5 cellular contexts compared by ENCODE assay signal in the genomic region with DNA sequence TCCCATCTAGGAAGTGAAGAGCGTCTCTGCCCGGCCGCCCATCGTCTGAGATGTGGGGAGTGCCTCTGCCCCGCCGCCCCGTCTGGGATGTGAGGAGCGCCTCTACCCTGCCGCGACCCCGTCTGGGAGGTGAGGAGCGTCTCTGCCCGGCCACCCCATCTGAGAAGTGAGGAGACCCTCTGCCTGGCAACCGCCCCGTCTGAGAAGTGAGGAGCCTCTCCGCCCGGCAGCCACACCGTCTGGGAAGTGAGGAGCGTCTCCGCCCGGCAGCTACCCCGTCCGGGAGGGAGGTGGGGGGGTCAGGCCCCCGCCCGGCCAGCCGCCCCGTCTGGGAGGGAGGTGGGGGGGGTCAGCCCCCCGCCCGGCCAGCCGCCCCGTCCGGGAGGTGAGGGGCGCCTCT. TPM values are rescaled to one million over a fixed set of nuclear protein-coding genes. Genes with fewer than 3 reads are reported as not detected.
"Had no signal": no experiment of that assay in that cellular context is flagged by ENCODE, and none has a peak within 500 bp of the region (broad histone marks: within the 10 kb centered on the region; RNA-seq: fewer than 3 reads in every experiment).

No MANE protein-coding gene starts in this region.

RNA-seq across cellular contexts. Expression of a gene that starts 3.3 kb away (rescaled TPM):
- total RNA-seq: HT-29, HT1080, K562 had no signal

RNA-seq across cellular contexts. Expression of a gene that starts 29.8 kb away (rescaled TPM):
- total RNA-seq: HepG2, IMR-90 had no signal
